Comparison of ENCODE assay signal across 7 cellular contexts in genomic region chr5:35092703-35093102, GRCh38. TPM values are rescaled to one million over a fixed set of nuclear protein-coding genes. Genes with fewer than 3 reads are reported as not detected.
"Had no signal": no experiment of that assay in that cellular context is flagged by ENCODE, and none has a peak within 500 bp of the region (broad histone marks: within the 10 kb centered on the region; RNA-seq: fewer than 3 reads in every experiment).

No MANE protein-coding gene starts in this region.

- DNase-seq: H9, HCEC 1CT, IMR-90, KBM-7 had no signal

- H3K4me3 ChIP-seq: GM23338 had no signal

- ATAC-seq: GM23338 had no signal

- H3K4me2 ChIP-seq: GM23338 had no signal

- H3K27ac Mint-ChIP-seq: GM23338, H9 had no signal

- H3K4me3 Mint-ChIP-seq: GM23338, H9 had no signal

RNA-seq across cellular contexts. Expression of gene AGXT2, which starts 45.0 kb away (rescaled TPM):
- total RNA-seq: GM23338, H1, H9, HT-29, IMR-90 had no signal
- polyA plus RNA-seq: GM23338, H1, IMR-90 had no signal
